ENCODE assay signal across 1 cellular context in genomic region chr3:152269423-152270144, GRCh38.
TF ChIP-seq lines count a peak whose summit lies in the region.

No MANE protein-coding gene starts in this region.

TF ChIP-seq in HepG2, 621 proteins besides CTCF, POLR2A, EP300 and RAD21 (continued from another document):
- TF ChIP-seq ZNF232 (CRISPR knock-in tag; IDR thresholded peaks at IDR 0.05; ENCODE audit: borderline replicate concordance), result no peak
- TF ChIP-seq HNRNPL (IDR thresholded peaks at IDR 0.05; ENCODE audit: low read depth, low read length), result no peak
- no peak for TF ChIP-seq ZNF17 (CRISPR knock-in tag; IDR thresholded peaks at IDR 0.05)
- no peak for TF ChIP-seq POLR2G (IDR thresholded peaks at IDR 0.05; ENCODE audit: low read depth, low read length)
- no peak for TF ChIP-seq CBX2 (IDR thresholded peaks at IDR 0.05; ENCODE audit: low read depth, low read length)
- TF ChIP-seq CBX2 (CRISPR knock-in tag; IDR thresholded peaks at IDR 0.05; ENCODE audit: low read depth), result no peak
- TF ChIP-seq FOXJ3 (CRISPR knock-in tag; IDR thresholded peaks at IDR 0.05; ENCODE audit: borderline replicate concordance), result no peak
- no peak for TF ChIP-seq RBM22 (optimal IDR thresholded peaks at IDR 0.05; ENCODE audit: low read length)
TF ChIP-seq in HepG2: peak in this region for 17.
